ENCODE assay signal across 15 cellular contexts in genomic region chr5:126658526-126658925, GRCh38.
"Had no signal": no experiment of that assay in that cellular context is flagged by ENCODE, and none has a peak within 500 bp of the region (broad histone marks: within the 10 kb centered on the region; RNA-seq: fewer than 3 reads in every experiment).

No MANE protein-coding gene starts in this region.

- H3K27me3 ChIP-seq: ovary, sigmoid colon had no signal

- H3K4me1 Mint-ChIP-seq: T-helper 17 cell had no signal

- H3K27me3 Mint-ChIP-seq: activated CD8-positive, alpha-beta T cell treated with anti-CD3 and anti-CD28 coated beads for 36 hours; activated naive CD8-positive, alpha-beta T cell treated with anti-CD3 and anti-CD28 coated beads, Interleukin-2, amount 10 ng/mL, durations not matched to agents 7 days and 5 days had no signal

- H3K36me3 ChIP-seq: left ventricle myocardium inferior, ovary, sigmoid colon, thoracic aorta had no signal

- H3K9me3 Mint-ChIP-seq: activated CD8-positive, alpha-beta T cell treated with anti-CD3 and anti-CD28 coated beads for 36 hours; activated naive CD8-positive, alpha-beta T cell treated with anti-CD3 and anti-CD28 coated beads, Interleukin-2, amount 10 ng/mL, durations not matched to agents 7 days and 5 days; stimulated activated effector memory CD8-positive, alpha-beta T cell treated with anti-CD3 and anti-CD28 coated beads, Interleukin-12 subunit alpha, Interleukin-12 subunit beta, amount 100 ng/mL, for 72 hours had no signal

- H3K27ac Mint-ChIP-seq: activated CD8-positive, alpha-beta T cell treated with anti-CD3 and anti-CD28 coated beads for 36 hours; activated naive CD8-positive, alpha-beta T cell treated with anti-CD3 and anti-CD28 coated beads, Interleukin-2, amount 10 ng/mL, durations not matched to agents 7 days and 5 days; stimulated activated effector memory CD8-positive, alpha-beta T cell treated with anti-CD3 and anti-CD28 coated beads, Interleukin-12 subunit alpha, Interleukin-12 subunit beta, amount 100 ng/mL, for 72 hours; T-helper 17 cell had no signal

- H3K36me3 Mint-ChIP-seq: activated naive CD8-positive, alpha-beta T cell treated with anti-CD3 and anti-CD28 coated beads, Interleukin-2, amount 10 ng/mL, durations not matched to agents 7 days and 5 days; stimulated activated effector memory CD8-positive, alpha-beta T cell treated with anti-CD3 and anti-CD28 coated beads, Interleukin-12 subunit alpha, Interleukin-12 subunit beta, amount 100 ng/mL, for 72 hours had no signal

- H3K4me3 Mint-ChIP-seq: activated CD8-positive, alpha-beta T cell treated with anti-CD3 and anti-CD28 coated beads for 36 hours; activated naive CD8-positive, alpha-beta T cell treated with anti-CD3 and anti-CD28 coated beads, Interleukin-2, amount 10 ng/mL, durations not matched to agents 7 days and 5 days; stimulated activated effector memory CD8-positive, alpha-beta T cell treated with anti-CD3 and anti-CD28 coated beads, Interleukin-12 subunit alpha, Interleukin-12 subunit beta, amount 100 ng/mL, for 72 hours; T-helper 17 cell had no signal

- H3K9me3 ChIP-seq: left ventricle myocardium inferior, ovary, sigmoid colon, thoracic aorta had no signal

- ATAC-seq: activated CD8-positive, alpha-beta T cell treated with anti-CD3 and anti-CD28 coated beads for 36 hours; stimulated activated effector memory CD8-positive, alpha-beta T cell treated with anti-CD3 and anti-CD28 coated beads, Interleukin-12 subunit alpha, Interleukin-12 subunit beta, amount 100 ng/mL, for 72 hours; T-helper 17 cell had no signal

- H3K4me3 ChIP-seq: left ventricle myocardium inferior, ovary, sigmoid colon, thoracic aorta had no signal

- DNase-seq: activated CD4-positive, alpha-beta T cell treated with anti-CD3 and anti-CD28 coated beads for 4 hours; activated CD8-positive, alpha-beta T cell treated with anti-CD3 and anti-CD28 coated beads for 36 hours; activated naive CD8-positive, alpha-beta T cell treated with anti-CD3 and anti-CD28 coated beads, Interleukin-2, amount 10 ng/mL, durations not matched to agents 7 days and 5 days; aorta; effector memory CD4-positive, alpha-beta T cell; kidney; left ventricle myocardium inferior; ovary; sigmoid colon; stimulated activated CD4-positive, alpha-beta T cell treated with anti-CD3 and anti-CD28 coated beads, Interleukin-12 subunit alpha, Interleukin-12 subunit beta, amount 100 ng/mL, for 4 hours; stimulated activated CD4-positive, alpha-beta T cell treated with anti-CD3 and anti-CD28 coated beads, Interleukin-2, amount 100 ng/mL, for 24 hours; T-helper 17 cell had no signal

- H3K4me1 ChIP-seq: left ventricle myocardium inferior, sigmoid colon had no signal

- H3K27ac ChIP-seq: epithelial cell of prostate, left ventricle myocardium inferior, ovary, sigmoid colon, thoracic aorta had no signal
